In the genomic region with DNA sequence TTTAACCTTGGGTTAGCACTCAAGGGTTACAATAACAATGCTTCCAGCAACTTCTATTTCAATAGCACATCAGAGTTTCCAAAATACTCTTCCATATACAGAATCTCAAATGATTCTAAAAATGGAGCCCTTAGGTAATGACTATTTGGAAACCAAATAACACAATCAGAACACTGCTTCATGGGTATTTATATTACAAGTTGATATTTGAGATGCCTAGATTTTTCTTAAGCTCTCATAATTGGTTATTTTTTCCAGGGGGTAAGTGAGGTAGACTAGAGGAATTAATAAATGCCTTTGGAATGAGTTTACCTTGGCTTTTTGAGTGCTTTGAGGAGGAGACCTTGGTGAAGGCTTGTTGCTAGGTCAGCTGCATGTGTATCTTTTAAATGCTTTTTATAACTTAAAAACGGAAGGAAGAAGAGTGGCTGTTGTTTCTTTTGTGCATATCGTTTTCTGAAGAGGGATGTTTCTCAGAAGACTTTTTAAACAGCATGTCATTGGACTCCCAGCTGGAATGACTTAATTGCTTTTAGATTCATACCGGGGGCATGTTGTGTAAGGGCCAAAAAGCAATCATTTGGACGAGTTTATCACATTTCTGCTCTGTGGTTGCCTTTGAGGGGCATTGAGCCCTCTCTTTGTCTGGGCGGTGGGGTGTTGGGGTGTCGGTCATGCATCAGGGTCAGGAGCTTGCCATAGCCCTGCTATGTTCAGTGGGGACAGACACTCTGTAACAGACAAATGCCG, we compare ENCODE assay signal across 13 cellular contexts.
DNase-seq lines count a peak whose midpoint lies in the region; ATAC-seq, FAIRE-seq and TF ChIP-seq lines count a peak whose summit lies in the region.
"Had no signal": no experiment of that assay in that cellular context is flagged by ENCODE, and none has a peak within 500 bp of the region (broad histone marks: within the 10 kb centered on the region; RNA-seq: fewer than 3 reads in every experiment).

No MANE protein-coding gene starts in this region.

- H2AFZ ChIP-seq in GM23338 = no peak overlapping the region
- no peak overlapping the region for H2AFZ ChIP-seq in astrocyte (ENCODE audit: low read depth, low read length)
- H2AFZ ChIP-seq in OCI-LY7 (ENCODE audit: low read length) = no peak overlapping the region

- peaks cover 14% of the 10 kb centered on the region for H3K36me3 ChIP-seq in GM23338 (ENCODE audit: insufficient read depth)
- H3K36me3 ChIP-seq in astrocyte (ENCODE audit: insufficient read depth, low read length) = peaks cover 3% of the 10 kb centered on the region
- peaks cover 0 to 2% (median 0%) of the 10 kb centered on the region in 3 donors for H3K36me3 ChIP-seq in skeletal muscle tissue (ENCODE audit: control insufficient read depth in 3 of 3, insufficient read depth in 3 of 3, low read length in 3 of 3)
- 0 out of 2 replicates have a peak, but pooled peaks cover 6% of the 10 kb centered on the region for H3K36me3 ChIP-seq in OCI-LY7 (ENCODE audit: insufficient read depth, low read length)

- H3K9me3 ChIP-seq in astrocyte (ENCODE audit: insufficient read depth, low read depth, low read length) (no peaks in the 10 kb centered on the region), skeletal muscle tissue (ENCODE audit: control insufficient read depth in 3 of 3, low read length in 3 of 3) (no peaks in the 10 kb centered on the region), OCI-LY7 (ENCODE audit: low read length) (no peaks in the 10 kb centered on the region)
- H3K9me3 ChIP-seq: Caco-2 had no signal

- FAIRE-seq in astrocyte (lab: Jason Lieb, UNC) = no peak

- peak overlapping the region; percentile 62; the same call in 1 of the 2 replicates for H3K27ac Mint-ChIP-seq in GM23338
- no peak overlapping the region for H3K27ac Mint-ChIP-seq in astrocyte (ENCODE audit: unreplicated experiment)
- H3K27ac Mint-ChIP-seq: stimulated activated naive CD8-positive, alpha-beta T cell treated with anti-CD3 and anti-CD28 coated beads, Interleukin-15, Interleukin-2, amounts not matched to agents 100 ng/mL and 50 ng/mL, for 24 hours had no signal

- H3K27ac ChIP-seq in GM23338 (ENCODE audit: low read depth) (no peak overlapping the region), astrocyte (ENCODE audit: low read depth, low read length) (peak overlapping the region; percentile 40), skeletal muscle tissue (ENCODE audit: low read depth, low read length) (peak overlapping the region; percentile 80), OCI-LY7 (ENCODE audit: low read depth, low read length, poor library complexity, severe bottlenecking) (no peak overlapping the region)

- H3K9me3 Mint-ChIP-seq in GM23338 (no peaks in the 10 kb centered on the region), astrocyte (ENCODE audit: unreplicated experiment) (no peaks in the 10 kb centered on the region)
- H3K9me3 Mint-ChIP-seq: central memory CD8-positive, alpha-beta T cell; stimulated activated naive CD8-positive, alpha-beta T cell treated with anti-CD3 and anti-CD28 coated beads, Interleukin-15, Interleukin-2, amounts not matched to agents 100 ng/mL and 50 ng/mL, for 24 hours had no signal

- ATAC-seq in GM23338 (no peak), GM19467 (IDR thresholded peaks at IDR 0.05; ENCODE audit: unreplicated experiment) (no peak), omental fat pad (ENCODE audit: low FRiP score) (no peak)

- TF ChIP-seq CTCF in GM23338 (conservative IDR thresholded peaks at IDR 0.05; ENCODE audit: low read depth in 2 of 2) (no peak), astrocyte (IDR thresholded peaks at IDR 0.05; ENCODE audit: insufficient read depth, low read depth, low read length) (no peak), omental fat pad (IDR thresholded peaks at IDR 0.05) (no peak), OCI-LY7 (conservative IDR thresholded peaks at IDR 0.05; ENCODE audit: low read length) (no peak)

- H3K27me3 ChIP-seq in GM23338 (ENCODE audit: insufficient read depth) = no peaks in the 10 kb centered on the region
- no peaks in the 10 kb centered on the region for H3K27me3 ChIP-seq in astrocyte (ENCODE audit: insufficient read depth, low read length)
- no peaks in the 10 kb centered on the region for H3K27me3 ChIP-seq in skeletal muscle tissue (ENCODE audit: control insufficient read depth in 3 of 3, insufficient read depth in 3 of 3, low read length in 3 of 3)

- CTCF ChIA-PET in OCI-LY7 (lab: Charles Lee; ENCODE audit: unreplicated experiment) = no interaction called here

- H3K4me1 Mint-ChIP-seq in GM23338 (peaks cover 91% of the 10 kb centered on the region), astrocyte (ENCODE audit: low read depth, unreplicated experiment) (peaks cover 8% of the 10 kb centered on the region)

- peaks cover 50% of the 10 kb centered on the region for H3K36me3 Mint-ChIP-seq in GM23338 (ENCODE audit: low read depth)
- H3K36me3 Mint-ChIP-seq in astrocyte (ENCODE audit: low read depth, unreplicated experiment) = peaks cover 9% of the 10 kb centered on the region

- intact Hi-C loops in OCI-LY7 (cut with micrococcal nuclease; ENCODE audit: unreplicated experiment) = no loop called here

- H3K27me3 Mint-ChIP-seq in GM23338 (ENCODE audit: insufficient read depth, low read depth, poor library complexity) (peaks cover 45% of the 10 kb centered on the region), astrocyte (ENCODE audit: low read depth, unreplicated experiment) (no peaks in the 10 kb centered on the region)
- H3K27me3 Mint-ChIP-seq: central memory CD8-positive, alpha-beta T cell; stimulated activated naive CD8-positive, alpha-beta T cell treated with anti-CD3 and anti-CD28 coated beads, Interleukin-15, Interleukin-2, amounts not matched to agents 100 ng/mL and 50 ng/mL, for 24 hours had no signal

- H4K20me1 ChIP-seq in GM23338 (replicated peaks; ENCODE audit: insufficient read depth) = peaks cover 99% of the 10 kb centered on the region
- H4K20me1 ChIP-seq in astrocyte (ENCODE audit: insufficient read depth, low read length) = peaks cover 89% of the 10 kb centered on the region
- no peaks in the 10 kb centered on the region for H4K20me1 ChIP-seq in OCI-LY7 (ENCODE audit: insufficient read depth, low read length)

- H3K4me2 ChIP-seq in GM23338 (peak overlapping the region; percentile 5; the same call in 1 of the 2 replicates), astrocyte (ENCODE audit: low read length) (peak overlapping the region; percentile 39), OCI-LY7 (ENCODE audit: low read length) (no peak overlapping the region)

- BruUV-seq in OCI-LY7 (replicated peaks; lab: Mats Ljungman, UMichigan) = no TSS peak

- DNase-seq in GM23338 (ENCODE audit: low spot score) (no peak), astrocyte (ENCODE audit: low read depth) (peak; percentile 72), islet precursor cell (peak; percentile 13), omental fat pad (ENCODE audit: low spot score) (no peak), OCI-LY7 (ENCODE audit: low spot score) (no peak), NCI-H2107 treated with DMSO at 0.1 percent for 48 hours (lab: John Stamatoyannopoulos, UW; ENCODE audit: unreplicated experiment) (no peak)
- DNase-seq: activated naive CD4-positive, alpha-beta T cell; Caco-2; NCI-H2081 had no signal

- POLR2A ChIA-PET in OCI-LY7 (lab: Charles Lee) = interaction anchor here (0.5 to 0.6 kb wide), 3 partner anchors 89 to 1309 kb away, joined by 3 to 4 read pairs (median 4); no protein-coding TSS in a partner anchor

- H3K9ac ChIP-seq in astrocyte (ENCODE audit: low read length) = no peak overlapping the region
- H3K9ac ChIP-seq in skeletal muscle tissue (ENCODE audit: low read depth in 1 of 3, low read length in 3 of 3) = no peak overlapping the region

- peaks cover 11% of the 10 kb centered on the region; the same call in 1 of the 2 replicates for H3F3A ChIP-seq in GM23338 (replicated peaks; ENCODE audit: low read depth)

- H3K9me2 ChIP-seq in GM23338 (ENCODE audit: insufficient read depth) (no peaks in the 10 kb centered on the region), OCI-LY7 (ENCODE audit: insufficient read depth, low read length) (no peaks in the 10 kb centered on the region)

- peaks cover 100% of the 10 kb centered on the region for H3K79me2 ChIP-seq in GM23338 (replicated peaks; ENCODE audit: insufficient read depth)
- H3K79me2 ChIP-seq in astrocyte (ENCODE audit: insufficient read depth, low read length) = peaks cover 38% of the 10 kb centered on the region
- no peaks in the 10 kb centered on the region for H3K79me2 ChIP-seq in OCI-LY7 (ENCODE audit: insufficient read depth, low read depth, low read length)

- H3K4me1 ChIP-seq in GM23338 (ENCODE audit: insufficient read depth) = peaks cover 89% of the 10 kb centered on the region
- peaks cover 33% of the 10 kb centered on the region for H3K4me1 ChIP-seq in astrocyte (ENCODE audit: insufficient read depth, low read length)
- peaks cover 50 to 57% (median 52%) of the 10 kb centered on the region in 3 donors for H3K4me1 ChIP-seq in skeletal muscle tissue (ENCODE audit: control insufficient read depth in 3 of 3, insufficient read depth in 3 of 3, low read length in 3 of 3)
- peaks cover 8% of the 10 kb centered on the region for H3K4me1 ChIP-seq in OCI-LY7 (ENCODE audit: insufficient read depth, low read length, poor library complexity, severe bottlenecking)
- H3K4me1 ChIP-seq: Caco-2 had no signal

- H3K4me3 Mint-ChIP-seq in GM23338 (no peak overlapping the region), astrocyte (ENCODE audit: unreplicated experiment) (no peak overlapping the region)
- H3K4me3 Mint-ChIP-seq: central memory CD8-positive, alpha-beta T cell; stimulated activated naive CD8-positive, alpha-beta T cell treated with anti-CD3 and anti-CD28 coated beads, Interleukin-15, Interleukin-2, amounts not matched to agents 100 ng/mL and 50 ng/mL, for 24 hours had no signal

- H3K4me3 ChIP-seq in GM23338 (no peak overlapping the region), astrocyte (ENCODE audit: insufficient read depth, low read depth, low read length) (no peak overlapping the region), skeletal muscle tissue (ENCODE audit: low read length in 3 of 3) (peak overlapping the region in 1 of 3 donors; percentile 3), OCI-LY7 (ENCODE audit: low read depth, low read length, poor library complexity, severe bottlenecking) (no peak overlapping the region)

TF ChIP-seq in GM23338, 12 proteins besides CTCF, POLR2A, EP300 and RAD21:
- TF ChIP-seq CREB1 (CRISPR knock-in tag; IDR thresholded peaks at IDR 0.05; ENCODE audit: low read depth) = no peak
- TF ChIP-seq NANOG (IDR thresholded peaks at IDR 0.05; ENCODE audit: borderline replicate concordance) = no peak
- no peak for TF ChIP-seq STAT1 (IDR thresholded peaks at IDR 0.05; ENCODE audit: unreplicated experiment)
- TF ChIP-seq EZH2 (IDR thresholded peaks at IDR 0.05; ENCODE audit: low read depth, unreplicated experiment) = no peak
- no peak for TF ChIP-seq ZNF114 (CRISPR knock-in tag; IDR thresholded peaks at IDR 0.05)
- no peak for TF ChIP-seq ZNF331 (CRISPR knock-in tag; IDR thresholded peaks at IDR 0.05; ENCODE audit: low read depth)

Comparison
In these comparisons a context has a peak if more than half of its experiments do, and no peak if none do; other contexts are left out.
1. DNase-seq: peak in astrocyte (single experiment) and islet precursor cell (single experiment); none in GM23338 (single experiment), omental fat pad (single experiment), OCI-LY7 (single experiment) and NCI-H2107 treated with DMSO at 0.1 percent for 48 hours (single experiment).
2. H3K27ac ChIP-seq: peak in astrocyte (single experiment) and skeletal muscle tissue (single experiment); none in GM23338 (single experiment) and OCI-LY7 (single experiment).